ENCODE assay signal across 1 cellular context in genomic region chr14:69046468-69046867, GRCh38.
TF ChIP-seq lines count a peak whose summit lies in the region.

No MANE protein-coding gene starts in this region.

TF ChIP-seq in H1, 55 proteins besides CTCF, POLR2A, EP300 and RAD21 (continued from another document):
- no peak for TF ChIP-seq GABPA (IDR thresholded peaks at IDR 0.05; ENCODE audit: borderline replicate concordance, insufficient read depth, low read length)
- TF ChIP-seq HDAC2 (IDR thresholded peaks at IDR 0.05; ENCODE audit: borderline replicate concordance in 1 of 2, low read depth in 2 of 2, low read length in 2 of 2), result no peak
- no peak for TF ChIP-seq USF2 (IDR thresholded peaks at IDR 0.05; ENCODE audit: low read length)
